ENCODE assay signal across 1 cellular context in genomic region chrX:40148439-40149285, GRCh38.
TF ChIP-seq lines count a peak whose summit lies in the region.

No MANE protein-coding gene starts in this region.

TF ChIP-seq in SK-N-SH treated with all-trans-retinoic acid at 6 μM for 48 hours, 23 proteins besides CTCF, POLR2A, EP300 and RAD21:
- TF ChIP-seq CSRNP3 (CRISPR knock-in tag; IDR thresholded peaks at IDR 0.05) (no peak), PPARA (CRISPR knock-in tag; IDR thresholded peaks at IDR 0.05; ENCODE audit: borderline replicate concordance) (no peak), ZNF70 (CRISPR knock-in tag; IDR thresholded peaks at IDR 0.05) (no peak), SNAI2 (CRISPR knock-in tag; IDR thresholded peaks at IDR 0.05) (no peak), ARNTL (CRISPR knock-in tag; IDR thresholded peaks at IDR 0.05; ENCODE audit: borderline replicate concordance, low read depth) (no peak), TCF4 (CRISPR knock-in tag; IDR thresholded peaks at IDR 0.05; ENCODE audit: borderline replicate concordance) (no peak), ZFP3 (CRISPR knock-in tag; IDR thresholded peaks at IDR 0.05) (no peak), ZNF565 (CRISPR knock-in tag; conservative IDR thresholded peaks at IDR 0.05; ENCODE audit: low read depth) (no peak), ZNF8 (CRISPR knock-in tag; IDR thresholded peaks at IDR 0.05) (no peak), TOX (CRISPR knock-in tag; IDR thresholded peaks at IDR 0.05; ENCODE audit: borderline replicate concordance) (no peak)
